19 cellular contexts compared by ENCODE assay signal in genomic region chr19:22528956-22529355, GRCh38.
"Had no signal": no experiment of that assay in that cellular context is flagged by ENCODE, and none has a peak within 500 bp of the region (broad histone marks: within the 10 kb centered on the region; RNA-seq: fewer than 3 reads in every experiment).

No MANE protein-coding gene starts in this region.

- DNase-seq: IMR-90, Karpas-422, KG1, MG63, NCI-H1092 treated with DMSO at 0.1 percent for 48 hours, NCI-H1436, NCI-H187, NCI-H2029 treated with DMSO at 0.1 percent for 48 hours, NCI-H2171 treated with DMSO at 0.1 percent for 48 hours, NCI-H345, NCI-H446 treated with DMSO at 0.1 percent for 48 hours, NCI-H510A treated with DMSO at 0.1 percent for 48 hours, NCI-H526 treated with DMSO at 0.1 percent for 48 hours, NCI-H748 treated with DMSO at 0.1 percent for 48 hours, SHP77 treated with DMSO at 0.1 percent for 48 hours, SJCRH30 had no signal

- H3K36me3 ChIP-seq: MG63, SJCRH30 had no signal

- H3K27me3 ChIP-seq: MG63, SJCRH30 had no signal

- H3K4me1 ChIP-seq: SJCRH30 had no signal

- H3K9me3 ChIP-seq: MG63, SJCRH30 had no signal

- H3K27ac ChIP-seq: RWPE1, SJCRH30, SK-N-MC had no signal

- ATAC-seq: HepG2 had no signal

- H3K4me3 ChIP-seq: MG63, SJCRH30, SK-N-MC had no signal
